11 cellular contexts compared by ENCODE assay signal in the genomic region with DNA sequence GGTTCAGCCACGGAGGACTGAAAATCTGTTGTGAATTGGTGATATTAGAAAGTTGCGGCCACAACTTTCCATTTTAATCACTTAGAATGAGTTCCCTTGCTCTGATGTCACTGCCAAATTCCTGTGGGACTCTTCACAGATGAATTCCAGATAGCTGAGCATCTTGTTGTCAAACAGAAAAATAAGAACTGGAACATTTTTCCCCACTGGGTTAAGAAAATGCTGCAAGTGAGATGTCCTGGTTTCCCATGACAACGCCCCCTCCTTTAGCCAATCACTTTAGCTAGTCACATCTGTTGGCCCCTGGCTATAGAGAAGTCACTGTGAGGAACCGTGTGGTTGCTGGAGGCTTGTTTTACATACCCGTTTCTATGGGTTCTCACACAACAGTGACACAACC.
DNase-seq lines count a peak whose midpoint lies in the region; ATAC-seq and TF ChIP-seq lines count a peak whose summit lies in the region.
"Had no signal": no experiment of that assay in that cellular context is flagged by ENCODE, and none has a peak within 500 bp of the region (broad histone marks: within the 10 kb centered on the region; RNA-seq: fewer than 3 reads in every experiment).

No MANE protein-coding gene starts in this region.

- TF ChIP-seq POLR2A in IMR-90 (IDR thresholded peaks at IDR 0.05; ENCODE audit: low read depth, low read length) (no peak), tibial nerve (IDR thresholded peaks at IDR 0.05) (peak in 1 of 2 donors; percentile 10)

- H3K4me3 Mint-ChIP-seq in effector memory CD8-positive, alpha-beta T cell = no peak overlapping the region
- H3K4me3 Mint-ChIP-seq: natural killer cell had no signal

- H3K9me3 ChIP-seq in IMR-90 (ENCODE audit: control insufficient read depth, insufficient read depth, low read length) (no peaks in the 10 kb centered on the region), tibial nerve (no peaks in the 10 kb centered on the region)
- H3K9me3 ChIP-seq: A549 had no signal

- no peak overlapping the region for H2AK9ac ChIP-seq in IMR-90 (replicated peaks; ENCODE audit: low read depth, low read length, poor library complexity)

- H3K23ac ChIP-seq in IMR-90 (ENCODE audit: low read depth, low read length) = no peak overlapping the region

- H2AFZ ChIP-seq in IMR-90 (replicated peaks; ENCODE audit: low read length, poor library complexity) = no peak overlapping the region

- H3K4me3 ChIP-seq in IMR-90 (ENCODE audit: insufficient read depth, low read depth, low read length) (no peak overlapping the region), fibroblast of villous mesenchyme (ENCODE audit: low read depth, low read length) (no peak overlapping the region), tibial nerve (no peak overlapping the region)
- H3K4me3 ChIP-seq: A549 had no signal

- no peak overlapping the region for H4K5ac ChIP-seq in IMR-90 (ENCODE audit: low read depth, low read length)

- dilution Hi-C loops in IMR-90 (cut with HindIII; ENCODE audit: low sequenced_read_pairs, unreplicated experiment) = no loop called here

- H3K36me3 Mint-ChIP-seq in effector memory CD8-positive, alpha-beta T cell (ENCODE audit: insufficient read depth) = no peaks in the 10 kb centered on the region
- H3K36me3 Mint-ChIP-seq: natural killer cell had no signal

- no peak overlapping the region for H2BK120ac ChIP-seq in IMR-90 (ENCODE audit: low read depth, low read length)

- H3K27ac ChIP-seq in IMR-90 (ENCODE audit: insufficient read depth, low read length) (no peak overlapping the region), tibial nerve (peak overlapping the region in 3 of 4 donors; percentile 26 to 83 (median 59))
- H3K27ac ChIP-seq: A549 had no signal

- in situ Hi-C loops in IMR-90 (cut with MboI; ENCODE audit: low sequenced_read_pairs) = loop anchor here (25.0 kb wide), 1 partner anchor 396 kb away; a partner anchor contains a TSS

- H3K4me1 ChIP-seq in IMR-90 (ENCODE audit: control insufficient read depth, insufficient read depth, low read length) (peaks cover 4% of the 10 kb centered on the region), tibial nerve (no peaks in the 10 kb centered on the region)
- H3K4me1 ChIP-seq: A549 had no signal

- no peak overlapping the region for H4K8ac ChIP-seq in IMR-90 (ENCODE audit: low read depth in 2 of 2, low read length in 2 of 2)

- no peaks in the 10 kb centered on the region for H3K9me3 Mint-ChIP-seq in effector memory CD8-positive, alpha-beta T cell
- H3K9me3 Mint-ChIP-seq: natural killer cell had no signal

- BruUV-seq in IMR-90 (replicated peaks; lab: Mats Ljungman, UMichigan) = no TSS peak

- no peaks in the 10 kb centered on the region for H3K79me1 ChIP-seq in IMR-90 (ENCODE audit: low read depth in 1 of 2, low read length in 2 of 2)

- no CpG with 5 or more reads among the region's 5 CpGs for WGBS in IMR-90 (ENCODE audit: extremely low coverage in 2 of 2, insufficient read length in 1 of 2), 2 experiments
- WGBS in tibial nerve, 2 donors = 57 to 59% methylated on average over 5 of the region's 5 CpGs

- H3K4me2 ChIP-seq in IMR-90 (ENCODE audit: low read depth, low read length) = no peak overlapping the region
- H3K4me2 ChIP-seq: A549 had no signal

- POLR2A ChIA-PET in IMR-90 (lab: Charles Lee; ENCODE audit: unreplicated experiment) = no interaction called here

- H3K27me3 ChIP-seq in IMR-90 (ENCODE audit: control insufficient read depth, insufficient read depth, low read length) (no peaks in the 10 kb centered on the region), tibial nerve (no peaks in the 10 kb centered on the region)

- no peak overlapping the region for H2BK5ac ChIP-seq in IMR-90 (ENCODE audit: low read depth, low read length, poor library complexity, severe bottlenecking)

- no peak overlapping the region for H3K27ac Mint-ChIP-seq in effector memory CD8-positive, alpha-beta T cell
- H3K27ac Mint-ChIP-seq: natural killer cell had no signal

- no peak overlapping the region for H4K91ac ChIP-seq in IMR-90 (ENCODE audit: insufficient read depth, low read depth, low read length)

- TF ChIP-seq CTCF in IMR-90 (conservative IDR thresholded peaks at IDR 0.05; ENCODE audit: low read depth, low read length) = no peak
- TF ChIP-seq CTCF in fibroblast of villous mesenchyme (IDR thresholded peaks at IDR 0.05; ENCODE audit: insufficient read depth, low read depth, low read length) = no peak
- TF ChIP-seq CTCF in tibial nerve (IDR thresholded peaks at IDR 0.05) = no peak

- DNase-seq in SKM-1 treated with dmso at 0.1 percent for 144 hours (lab: John Stamatoyannopoulos, UW; ENCODE audit: unreplicated experiment) = peak; percentile 35
- DNase-seq in SKM-1 (lab: John Stamatoyannopoulos, UW; ENCODE audit: unreplicated experiment) = no peak
- DNase-seq in IMR-90 = peak; percentile 82
- peak; percentile 87 for DNase-seq in fibroblast of villous mesenchyme (ENCODE audit: low read depth)
- peak; percentile 42 to 82 for DNase-seq in tibial nerve (ENCODE audit: low spot score in 2 of 2)
- DNase-seq in activated effector memory CD4-positive, alpha-beta T cell treated with anti-CD3 and anti-CD28 coated beads, Interleukin-2, amount 50 U/mL, for 16 hours = no peak
- no peak for DNase-seq in effector memory CD8-positive, alpha-beta T cell
- no peak for DNase-seq in Ammon's horn (ENCODE audit: low spot score)
- DNase-seq: erythroblast, natural killer cell had no signal

- H3K9ac ChIP-seq in IMR-90 (ENCODE audit: low read depth, low read length) = no peak overlapping the region

- TF ChIP-seq EP300 in tibial nerve (IDR thresholded peaks at IDR 0.05) = peak; percentile 60 to 76

- no peaks in the 10 kb centered on the region for H4K20me1 ChIP-seq in IMR-90 (ENCODE audit: insufficient read depth, low read length)

- no peaks in the 10 kb centered on the region for H3K4me1 Mint-ChIP-seq in effector memory CD8-positive, alpha-beta T cell (ENCODE audit: low read depth in 2 of 2)
- H3K4me1 Mint-ChIP-seq: natural killer cell had no signal

- no peaks in the 10 kb centered on the region for H3K36me3 ChIP-seq in IMR-90 (ENCODE audit: control insufficient read depth, insufficient read depth, low read length)
- no peaks in the 10 kb centered on the region for H3K36me3 ChIP-seq in tibial nerve

- ATAC-seq in IMR-90 (ENCODE audit: low read depth) = peak; percentile 77
- no peak for ATAC-seq in effector memory CD8-positive, alpha-beta T cell (replicated peaks)
- ATAC-seq: A549, natural killer cell had no signal

- CTCF ChIA-PET in IMR-90 (lab: Yijun Ruan, JAX) = interaction anchor here (0.6 to 1.0 kb wide), 2 partner anchors 503 to 759 kb away, joined by 3 read pairs; no protein-coding TSS in a partner anchor

- H3K4ac ChIP-seq in IMR-90 (ENCODE audit: low read depth, low read length) = no peak overlapping the region

- H2BK20ac ChIP-seq in IMR-90 (ENCODE audit: low read depth, low read length) = no peak overlapping the region

- H3K18ac ChIP-seq in IMR-90 (ENCODE audit: low read depth, low read length) = no peak overlapping the region

- H2BK15ac ChIP-seq in IMR-90 (ENCODE audit: low read depth, low read length) = no peak overlapping the region

- intact Hi-C loops in IMR-90 (cut with micrococcal nuclease) = no loop called here

- H3K14ac ChIP-seq in IMR-90 (replicated peaks; ENCODE audit: low read depth, low read length) = no peak overlapping the region

- no peaks in the 10 kb centered on the region for H3K9me1 ChIP-seq in IMR-90 (ENCODE audit: insufficient read depth, low read length)

- H2AK5ac ChIP-seq in IMR-90 (ENCODE audit: low read depth, low read length) = no peak overlapping the region

- no peak for TF ChIP-seq RAD21 in IMR-90 (IDR thresholded peaks at IDR 0.05; ENCODE audit: low read length)

- H3K27me3 Mint-ChIP-seq in effector memory CD8-positive, alpha-beta T cell = no peaks in the 10 kb centered on the region

- H3K56ac ChIP-seq in IMR-90 (ENCODE audit: extremely low read depth, insufficient read depth, low read length) = no peak overlapping the region

TF ChIP-seq in IMR-90, 13 proteins besides CTCF, POLR2A, EP300 and RAD21:
- TF ChIP-seq, protein P1, sequence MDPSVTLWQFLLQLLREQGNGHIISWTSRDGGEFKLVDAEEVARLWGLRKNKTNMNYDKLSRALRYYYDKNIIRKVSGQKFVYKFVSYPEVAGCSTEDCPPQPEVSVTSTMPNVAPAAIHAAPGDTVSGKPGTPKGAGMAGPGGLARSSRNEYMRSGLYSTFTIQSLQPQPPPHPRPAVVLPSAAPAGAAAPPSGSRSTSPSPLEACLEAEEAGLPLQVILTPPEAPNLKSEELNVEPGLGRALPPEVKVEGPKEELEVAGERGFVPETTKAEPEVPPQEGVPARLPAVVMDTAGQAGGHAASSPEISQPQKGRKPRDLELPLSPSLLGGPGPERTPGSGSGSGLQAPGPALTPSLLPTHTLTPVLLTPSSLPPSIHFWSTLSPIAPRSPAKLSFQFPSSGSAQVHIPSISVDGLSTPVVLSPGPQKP (IDR thresholded peaks at IDR 0.05; ENCODE audit: borderline replicate concordance, low read depth, low read length) = no peak
- no peak for TF ChIP-seq FOS (IDR thresholded peaks at IDR 0.05; ENCODE audit: low read depth, low read length)
- no peak for TF ChIP-seq RCOR1 (IDR thresholded peaks at IDR 0.05; ENCODE audit: insufficient replicate concordance, low read length)
- TF ChIP-seq, protein P2, sequence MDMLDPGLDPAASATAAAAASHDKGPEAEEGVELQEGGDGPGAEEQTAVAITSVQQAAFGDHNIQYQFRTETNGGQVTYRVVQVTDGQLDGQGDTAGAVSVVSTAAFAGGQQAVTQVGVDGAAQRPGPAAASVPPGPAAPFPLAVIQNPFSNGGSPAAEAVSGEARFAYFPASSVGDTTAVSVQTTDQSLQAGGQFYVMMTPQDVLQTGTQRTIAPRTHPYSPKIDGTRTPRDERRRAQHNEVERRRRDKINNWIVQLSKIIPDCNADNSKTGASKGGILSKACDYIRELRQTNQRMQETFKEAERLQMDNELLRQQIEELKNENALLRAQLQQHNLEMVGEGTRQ (IDR thresholded peaks at IDR 0.05; ENCODE audit: low read depth, low read length) = no peak
- no peak for TF ChIP-seq CHD1 (IDR thresholded peaks at IDR 0.05; ENCODE audit: low read depth, low read length)
- no peak for TF ChIP-seq RFX5 (IDR thresholded peaks at IDR 0.05; ENCODE audit: low read depth, low read length)
- TF ChIP-seq BHLHE40 (IDR thresholded peaks at IDR 0.05; ENCODE audit: low read depth, low read length) = no peak
- TF ChIP-seq MAZ (IDR thresholded peaks at IDR 0.05; ENCODE audit: borderline replicate concordance, low read depth, low read length) = no peak
- TF ChIP-seq MXI1 (IDR thresholded peaks at IDR 0.05; ENCODE audit: borderline replicate concordance, low read depth, low read length) = no peak
- no peak for TF ChIP-seq SMC3 (IDR thresholded peaks at IDR 0.05; ENCODE audit: low read depth, low read length)
- TF ChIP-seq CEBPB (IDR thresholded peaks at IDR 0.05; ENCODE audit: low read depth, low read length) = no peak
- no peak for TF ChIP-seq NFE2L2 (IDR thresholded peaks at IDR 0.05; ENCODE audit: low read depth, low read length)
- TF ChIP-seq MAFK (IDR thresholded peaks at IDR 0.05; ENCODE audit: low read depth, low read length) = no peak

Comparison
In these comparisons a context has a peak if more than half of its experiments do, and no peak if none do; other contexts are left out.
1. DNase-seq: peak in SKM-1 treated with dmso at 0.1 percent for 144 hours (single experiment), IMR-90 (single experiment), fibroblast of villous mesenchyme (single experiment) and tibial nerve (2 of 2); none in SKM-1 (single experiment), activated effector memory CD4-positive, alpha-beta T cell treated with anti-CD3 and anti-CD28 coated beads, Interleukin-2, amount 50 U/mL, for 16 hours (single experiment), effector memory CD8-positive, alpha-beta T cell (0 of 3) and Ammon's horn (single experiment).